In the genomic region with DNA sequence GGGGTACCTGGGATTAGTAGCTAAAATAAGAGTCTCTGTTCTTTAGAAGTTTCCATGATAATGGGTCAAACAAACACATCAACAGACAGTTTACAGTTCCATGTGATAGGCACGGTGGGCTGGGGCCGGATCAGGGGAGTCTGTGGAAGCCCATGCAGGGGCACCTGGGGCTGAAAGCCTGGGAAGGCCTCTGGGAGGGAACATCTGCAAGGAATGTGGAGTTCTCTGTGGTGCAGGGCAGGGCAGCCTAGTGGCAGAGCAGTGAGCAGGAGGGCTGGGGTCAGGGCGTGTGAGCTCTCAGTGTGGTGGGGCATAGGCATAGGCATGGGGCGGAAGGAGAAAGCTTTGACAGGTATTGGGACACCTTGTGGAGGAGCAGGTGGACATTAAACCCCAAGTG, we compare ENCODE assay signal across 25 cellular contexts.
"Had no signal": no experiment of that assay in that cellular context is flagged by ENCODE, and none has a peak within 500 bp of the region (broad histone marks: within the 10 kb centered on the region; RNA-seq: fewer than 3 reads in every experiment).

No MANE protein-coding gene starts in this region.

- H3K27ac Mint-ChIP-seq: natural killer cell; stimulated activated effector memory CD8-positive, alpha-beta T cell treated with anti-CD3 and anti-CD28 coated beads, Interleukin-12 subunit alpha, Interleukin-12 subunit beta, amount 100 ng/mL, for 72 hours; type B pancreatic cell had no signal

- ATAC-seq: gastroesophageal sphincter; heart right ventricle; left ventricle myocardium superior; lower lobe of right lung; natural killer cell; pancreas; sciatic nerve; stimulated activated effector memory CD8-positive, alpha-beta T cell treated with anti-CD3 and anti-CD28 coated beads, Interleukin-12 subunit alpha, Interleukin-12 subunit beta, amount 100 ng/mL, for 72 hours had no signal

- H3K36me3 ChIP-seq: esophagus muscularis mucosa, gastroesophageal sphincter, heart right ventricle, lower lobe of right lung, neutrophil, pancreas, stomach, thyroid gland had no signal

- H3K36me3 Mint-ChIP-seq: natural killer cell; stimulated activated effector memory CD8-positive, alpha-beta T cell treated with anti-CD3 and anti-CD28 coated beads, Interleukin-12 subunit alpha, Interleukin-12 subunit beta, amount 100 ng/mL, for 72 hours; type B pancreatic cell had no signal

- H3K4me2 ChIP-seq: smooth muscle cell had no signal

- DNase-seq: dorsolateral prefrontal cortex; effector CD4-positive, alpha-beta T cell; heart right ventricle; hippocampal formation; left ventricle myocardium superior; lower lobe of right lung; natural killer cell; pancreas; stimulated activated CD4-positive, alpha-beta T cell treated with anti-CD3 and anti-CD28 coated beads, Interleukin-12 subunit alpha, Interleukin-12 subunit beta, amount 100 ng/mL, for 4 hours; stimulated activated CD4-positive, alpha-beta T cell treated with anti-CD3 and anti-CD28 coated beads, Interleukin-1b, Interleukin-23, amount 100 ng/mL, for 48 hours; stimulated activated CD4-positive, alpha-beta T cell treated with anti-CD3 and anti-CD28 coated beads, Interleukin-4, amount 100 ng/mL, for 1 hour; stimulated activated naive CD4-positive, alpha-beta T cell treated with Interleukin-2 at 50 U/mL for 16 hours; stomach; thyroid gland had no signal

- FAIRE-seq: endothelial cell of umbilical vein, keratinocyte, pancreas, urothelium cell line had no signal

- H3K27me3 ChIP-seq: dorsolateral prefrontal cortex, esophagus muscularis mucosa, gastroesophageal sphincter, heart right ventricle, neutrophil, pancreas, stomach, thyroid gland had no signal

- H3K9me3 ChIP-seq: esophagus muscularis mucosa, gastroesophageal sphincter, heart right ventricle, lower lobe of right lung, neutrophil, pancreas, stomach, thyroid gland had no signal

- H3K4me3 Mint-ChIP-seq: natural killer cell; stimulated activated effector memory CD8-positive, alpha-beta T cell treated with anti-CD3 and anti-CD28 coated beads, Interleukin-12 subunit alpha, Interleukin-12 subunit beta, amount 100 ng/mL, for 72 hours; type B pancreatic cell had no signal

- H3K4me1 ChIP-seq: foreskin keratinocyte, pancreas, stomach had no signal

- H3K4me3 ChIP-seq: dorsolateral prefrontal cortex, esophagus muscularis mucosa, gastroesophageal sphincter, heart right ventricle, lower lobe of right lung, pancreas, smooth muscle cell, stomach, thyroid gland had no signal

- H3K4me1 Mint-ChIP-seq: natural killer cell; stimulated activated effector memory CD8-positive, alpha-beta T cell treated with anti-CD3 and anti-CD28 coated beads, Interleukin-12 subunit alpha, Interleukin-12 subunit beta, amount 100 ng/mL, for 72 hours had no signal

- H3K27ac ChIP-seq: dorsolateral prefrontal cortex, esophagus muscularis mucosa, foreskin keratinocyte, gastroesophageal sphincter, heart right ventricle, lower lobe of right lung, neutrophil, pancreas, stomach, thyroid gland had no signal

- H3K9me3 Mint-ChIP-seq: natural killer cell; stimulated activated effector memory CD8-positive, alpha-beta T cell treated with anti-CD3 and anti-CD28 coated beads, Interleukin-12 subunit alpha, Interleukin-12 subunit beta, amount 100 ng/mL, for 72 hours had no signal
